Comparison of ENCODE assay signal across 10 cellular contexts in genomic region chr6:158481612-158482473, GRCh38.
DNase-seq lines count a peak whose midpoint lies in the region; ATAC-seq and TF ChIP-seq lines count a peak whose summit lies in the region.
"Had no signal": no experiment of that assay in that cellular context is flagged by ENCODE, and none has a peak within 500 bp of the region (broad histone marks: within the 10 kb centered on the region; RNA-seq: fewer than 3 reads in every experiment).

No MANE protein-coding gene starts in this region.

- H2AFZ ChIP-seq in osteoblast (ENCODE audit: low read length), result no peak overlapping the region

- H3K4me1 ChIP-seq in osteoblast (ENCODE audit: insufficient read depth, low read length), result peaks cover 26% of the 10 kb centered on the region

- peak overlapping the region; percentile 64 for H3K27ac ChIP-seq in osteoblast (ENCODE audit: low read depth, low read length)

- peaks cover 3% of the 10 kb centered on the region for H4K20me1 ChIP-seq in osteoblast (ENCODE audit: insufficient read depth, low read length)

- H3K4me3 ChIP-seq in osteoblast (ENCODE audit: insufficient read depth, low read length), result peak overlapping the region; percentile 22

- peak; percentile 92 for DNase-seq in EH (ENCODE audit: low read depth)
- peak; percentile 29 for DNase-seq in NCI-H69 (lab: John Stamatoyannopoulos, UW)
- peak; percentile 56 for DNase-seq in dedifferentiated amniotic fluid mesenchymal stem cell (ENCODE audit: extremely low spot score)
- peak; percentile 94 for DNase-seq in osteoblast (ENCODE audit: insufficient read length, low spot score, missing footprints)
- DNase-seq in foreskin melanocyte, result no peak
- DNase-seq in GM20000 (ENCODE audit: low spot score), result no peak
- DNase-seq: activated naive CD4-positive, alpha-beta T cell treated with Interleukin-2 at 50 U/mL for 16 hours; NCI-H524 treated with DMSO at 0.1 percent for 48 hours had no signal

- no peak for TF ChIP-seq CTCF in osteoblast (IDR thresholded peaks at IDR 0.05; ENCODE audit: extremely low read depth, low read depth, low read length)
- TF ChIP-seq CTCF in GM20000 (IDR thresholded peaks at IDR 0.05; ENCODE audit: extremely low read depth, missing control alignments), result no peak

- H3K9me3 ChIP-seq in osteoblast (ENCODE audit: low read depth, low read length), result no peaks in the 10 kb centered on the region

- H3K79me2 ChIP-seq in osteoblast (ENCODE audit: insufficient read depth, low read length), result no peaks in the 10 kb centered on the region

- H3K36me3 ChIP-seq in osteoblast (ENCODE audit: insufficient read depth, low read length), result peaks cover 15% of the 10 kb centered on the region

- no peak for ATAC-seq in HG03378 (IDR thresholded peaks at IDR 0.05; ENCODE audit: unreplicated experiment)
- ATAC-seq in GM21360 (IDR thresholded peaks at IDR 0.05; ENCODE audit: unreplicated experiment), result no peak

- H3K4me2 ChIP-seq in osteoblast (ENCODE audit: insufficient read depth, low read length), result peak overlapping the region; percentile 73

- no peaks in the 10 kb centered on the region for H3K27me3 ChIP-seq in osteoblast (ENCODE audit: insufficient read depth, low read length)

Comparison
In these comparisons a context has a peak if more than half of its experiments do, and no peak if none do; other contexts are left out.
1. DNase-seq: peak in EH (single experiment), NCI-H69 (single experiment), dedifferentiated amniotic fluid mesenchymal stem cell (single experiment) and osteoblast (single experiment); none in foreskin melanocyte (single experiment) and GM20000 (single experiment).